Comparison of ENCODE assay signal across 16 cellular contexts in the genomic region with DNA sequence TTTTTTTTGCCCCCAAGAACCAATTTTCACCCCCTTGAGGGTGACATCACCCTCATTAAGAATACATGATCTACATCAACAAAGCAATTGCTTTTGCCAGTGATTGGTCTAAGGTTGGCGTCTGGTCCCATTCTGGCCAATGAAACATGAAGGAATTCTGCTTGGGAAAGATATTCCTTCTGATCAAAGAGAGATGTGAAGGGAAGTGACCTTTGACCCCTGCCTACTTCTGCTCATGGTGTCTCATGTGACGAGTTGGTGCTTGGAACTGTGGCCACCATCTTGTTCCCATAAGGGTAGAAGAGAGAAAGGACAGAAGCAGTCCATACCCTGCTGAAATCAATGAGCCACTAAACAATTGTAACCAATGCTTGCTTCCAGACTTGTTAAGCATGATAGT.
DNase-seq lines count a peak whose midpoint lies in the region; ATAC-seq lines count a peak whose summit lies in the region.
"Had no signal": no experiment of that assay in that cellular context is flagged by ENCODE, and none has a peak within 500 bp of the region (broad histone marks: within the 10 kb centered on the region; RNA-seq: fewer than 3 reads in every experiment).

No MANE protein-coding gene starts in this region.

- no peak overlapping the region for H3K4me3 Mint-ChIP-seq in CD4-positive, CD25-positive, alpha-beta regulatory T cell
- H3K4me3 Mint-ChIP-seq in CD4-positive, alpha-beta memory T cell: peak overlapping the region in 1 of 8 donors; percentile 82
- H3K4me3 Mint-ChIP-seq in activated naive CD8-positive, alpha-beta T cell treated with anti-CD3 and anti-CD28 coated beads for 36 hours: no peak overlapping the region
- peak overlapping the region in 1 of 5 donors; percentile 25 for H3K4me3 Mint-ChIP-seq in immature natural killer cell
- H3K4me3 Mint-ChIP-seq in stimulated activated naive B cell treated with anti-CD40 and anti-IgM and Interleukin-4, amounts not matched to agents 10 μg/mL and 1 μg/mL and 100 μg/mL, for 72 hours: no peak overlapping the region
- H3K4me3 Mint-ChIP-seq: GM23338 had no signal

- ATAC-seq in CD4-positive, CD25-positive, alpha-beta regulatory T cell (ENCODE audit: low read depth in 2 of 2): no peak
- ATAC-seq in stimulated activated naive B cell treated with anti-CD40 and anti-IgM and Interleukin-4, amounts not matched to agents 10 μg/mL and 1 μg/mL and 100 μg/mL, for 72 hours (replicated peaks): no peak
- ATAC-seq: GM23338 had no signal

- peak overlapping the region; percentile 13 to 90 (median 59) for H3K27ac Mint-ChIP-seq in CD4-positive, CD25-positive, alpha-beta regulatory T cell
- peak overlapping the region; percentile 67 to 93 (median 78) for H3K27ac Mint-ChIP-seq in CD4-positive, alpha-beta memory T cell
- peak overlapping the region; percentile 85 for H3K27ac Mint-ChIP-seq in activated naive CD8-positive, alpha-beta T cell treated with anti-CD3 and anti-CD28 coated beads for 36 hours
- peak overlapping the region; percentile 52 to 99 (median 96) for H3K27ac Mint-ChIP-seq in immature natural killer cell
- H3K27ac Mint-ChIP-seq in stimulated activated naive B cell treated with anti-CD40 and anti-IgM and Interleukin-4, amounts not matched to agents 10 μg/mL and 1 μg/mL and 100 μg/mL, for 72 hours: no peak overlapping the region
- H3K27ac Mint-ChIP-seq: GM23338 had no signal

- POLR2A ChIA-PET in CD4-positive, alpha-beta memory T cell (lab: Charles Lee; ENCODE audit: partially characterized antibody): interaction anchor here (1.1 to 3.7 kb wide), 3 partner anchors 10 to 49 kb away, joined by 4 to 26 read pairs (median 20); no protein-coding TSS in a partner anchor

- H3K4me3 ChIP-seq in CD4-positive, CD25-positive, alpha-beta regulatory T cell (ENCODE audit: low read depth, low read length): no peak overlapping the region
- H3K4me3 ChIP-seq in CD4-positive, alpha-beta memory T cell (ENCODE audit: low read length in 2 of 2): no peak overlapping the region
- H3K4me3 ChIP-seq: GM23338 had no signal

- H3K4me1 Mint-ChIP-seq in CD4-positive, CD25-positive, alpha-beta regulatory T cell: peaks cover 0 to 40% (median 27%) of the 10 kb centered on the region in 4 donors
- peaks cover 23 to 33% (median 26%) of the 10 kb centered on the region in 4 donors for H3K4me1 Mint-ChIP-seq in CD4-positive, alpha-beta memory T cell
- peaks cover 46% of the 10 kb centered on the region for H3K4me1 Mint-ChIP-seq in activated naive CD8-positive, alpha-beta T cell treated with anti-CD3 and anti-CD28 coated beads for 36 hours
- H3K4me1 Mint-ChIP-seq in immature natural killer cell: peaks cover 28 to 30% of the 10 kb centered on the region in 2 donors
- H3K4me1 Mint-ChIP-seq in stimulated activated naive B cell treated with anti-CD40 and anti-IgM and Interleukin-4, amounts not matched to agents 10 μg/mL and 1 μg/mL and 100 μg/mL, for 72 hours: peaks cover 19 to 37% of the 10 kb centered on the region in 2 donors

- H3K4me1 ChIP-seq in CD4-positive, CD25-positive, alpha-beta regulatory T cell (ENCODE audit: control insufficient read depth, insufficient read depth, low read length, poor library complexity, severe bottlenecking): peaks cover 19% of the 10 kb centered on the region
- peaks cover 25% of the 10 kb centered on the region for H3K4me1 ChIP-seq in CD4-positive, alpha-beta memory T cell (ENCODE audit: insufficient read depth, low read length)
- H3K4me1 ChIP-seq: BE2C had no signal

- H3K36me3 Mint-ChIP-seq in CD4-positive, CD25-positive, alpha-beta regulatory T cell: no peaks in the 10 kb centered on the region
- no peaks in the 10 kb centered on the region for H3K36me3 Mint-ChIP-seq in CD4-positive, alpha-beta memory T cell
- peaks cover 16% of the 10 kb centered on the region for H3K36me3 Mint-ChIP-seq in activated naive CD8-positive, alpha-beta T cell treated with anti-CD3 and anti-CD28 coated beads for 36 hours
- no peaks in the 10 kb centered on the region for H3K36me3 Mint-ChIP-seq in immature natural killer cell
- peaks cover 5 to 7% of the 10 kb centered on the region in 2 donors for H3K36me3 Mint-ChIP-seq in stimulated activated naive B cell treated with anti-CD40 and anti-IgM and Interleukin-4, amounts not matched to agents 10 μg/mL and 1 μg/mL and 100 μg/mL, for 72 hours

- no peaks in the 10 kb centered on the region for H3K27me3 ChIP-seq in CD4-positive, CD25-positive, alpha-beta regulatory T cell (ENCODE audit: control insufficient read depth, insufficient read depth, low read length)
- no peaks in the 10 kb centered on the region for H3K27me3 ChIP-seq in CD4-positive, alpha-beta memory T cell (ENCODE audit: insufficient read depth, low read length)
- H3K27me3 ChIP-seq: BE2C had no signal

- H3K27me3 Mint-ChIP-seq in CD4-positive, CD25-positive, alpha-beta regulatory T cell: peaks cover 9% of the 10 kb centered on the region
- H3K27me3 Mint-ChIP-seq in CD4-positive, alpha-beta memory T cell: no peaks in the 10 kb centered on the region
- no peaks in the 10 kb centered on the region for H3K27me3 Mint-ChIP-seq in activated naive CD8-positive, alpha-beta T cell treated with anti-CD3 and anti-CD28 coated beads for 36 hours
- peaks cover 0 to 9% (median 7%) of the 10 kb centered on the region in 3 donors for H3K27me3 Mint-ChIP-seq in immature natural killer cell (ENCODE audit: low read depth in 3 of 3)
- no peaks in the 10 kb centered on the region for H3K27me3 Mint-ChIP-seq in stimulated activated naive B cell treated with anti-CD40 and anti-IgM and Interleukin-4, amounts not matched to agents 10 μg/mL and 1 μg/mL and 100 μg/mL, for 72 hours

- H3K36me3 ChIP-seq in CD4-positive, CD25-positive, alpha-beta regulatory T cell (ENCODE audit: control insufficient read depth, insufficient read depth, low read length): no peaks in the 10 kb centered on the region
- H3K36me3 ChIP-seq in CD4-positive, alpha-beta memory T cell (ENCODE audit: insufficient read depth, low read length): no peaks in the 10 kb centered on the region
- H3K36me3 ChIP-seq: BE2C had no signal

- H3K9me3 ChIP-seq in CD4-positive, CD25-positive, alpha-beta regulatory T cell (ENCODE audit: control insufficient read depth in 2 of 2, low read length in 2 of 2): no peaks in the 10 kb centered on the region
- no peaks in the 10 kb centered on the region for H3K9me3 ChIP-seq in CD4-positive, alpha-beta memory T cell (ENCODE audit: control insufficient read depth in 1 of 2, low read length in 2 of 2)
- H3K9me3 ChIP-seq: BE2C had no signal

- H3K27ac ChIP-seq in CD4-positive, CD25-positive, alpha-beta regulatory T cell (ENCODE audit: insufficient read depth, low read length, poor library complexity, severe bottlenecking): no peak overlapping the region
- no peak overlapping the region for H3K27ac ChIP-seq in CD4-positive, alpha-beta memory T cell (ENCODE audit: low read depth, low read length)
- H3K27ac ChIP-seq: KMS-11 had no signal

- peaks cover 0 to 3% (median 0%) of the 10 kb centered on the region in 7 donors for H3K9me3 Mint-ChIP-seq in CD4-positive, CD25-positive, alpha-beta regulatory T cell
- H3K9me3 Mint-ChIP-seq in CD4-positive, alpha-beta memory T cell: peaks cover 0 to 7% (median 4%) of the 10 kb centered on the region in 8 donors
- H3K9me3 Mint-ChIP-seq in activated naive CD8-positive, alpha-beta T cell treated with anti-CD3 and anti-CD28 coated beads for 36 hours: peaks cover 12% of the 10 kb centered on the region
- peaks cover 0 to 3% (median 0%) of the 10 kb centered on the region in 6 donors for H3K9me3 Mint-ChIP-seq in immature natural killer cell
- H3K9me3 Mint-ChIP-seq in stimulated activated naive B cell treated with anti-CD40 and anti-IgM and Interleukin-4, amounts not matched to agents 10 μg/mL and 1 μg/mL and 100 μg/mL, for 72 hours: peaks cover 9 to 10% of the 10 kb centered on the region in 2 donors
- H3K9me3 Mint-ChIP-seq: GM23338 had no signal

- no peak for DNase-seq in CD4-positive, CD25-positive, alpha-beta regulatory T cell
- DNase-seq in CD4-positive, alpha-beta memory T cell: no peak
- DNase-seq in activated naive CD8-positive, alpha-beta T cell treated with anti-CD3 and anti-CD28 coated beads for 36 hours: no peak
- no peak for DNase-seq in immature natural killer cell
- DNase-seq in stimulated activated naive B cell treated with anti-CD40 and anti-IgM and Interleukin-4, amounts not matched to agents 10 μg/mL and 1 μg/mL and 100 μg/mL, for 72 hours: no peak
- no peak for DNase-seq in HT-29 (ENCODE audit: low spot score)
- no peak for DNase-seq in GM03348 (ENCODE audit: low spot score)
- DNase-seq: BE2C; NCI-H1436; NCI-H2029 treated with DMSO at 0.1 percent for 48 hours; NCI-H2171 treated with DMSO at 0.1 percent for 48 hours; NCI-H446 treated with DMSO at 0.1 percent for 48 hours; NK-92 treated with Interleukin-12 subunit alpha and Interleukin-12 subunit beta, amount 100 ng/mL, for 24 hours; SHP77 treated with DMSO at 0.1 percent for 48 hours had no signal

- intact Hi-C loops in CD4-positive, alpha-beta memory T cell (cut with micrococcal nuclease): loop anchor here (5.0 kb wide), 1 partner anchor 34 kb away; no protein-coding TSS in a partner anchor

- CTCF ChIA-PET in CD4-positive, alpha-beta memory T cell (lab: Charles Lee; ENCODE audit: partially characterized antibody): interaction anchor here (1.7 kb wide), 1 partner anchor 18 kb away, joined by 5 read pairs; no protein-coding TSS in a partner anchor
